10 cellular contexts compared by ENCODE assay signal in genomic region chr1:39258925-39259244, GRCh38. TPM values are rescaled to one million over a fixed set of nuclear protein-coding genes. Genes with fewer than 3 reads are reported as not detected.
DNase-seq lines count a peak whose midpoint lies in the region; ATAC-seq, FAIRE-seq and TF ChIP-seq lines count a peak whose summit lies in the region.
"Had no signal": no experiment of that assay in that cellular context is flagged by ENCODE, and none has a peak within 500 bp of the region (broad histone marks: within the 10 kb centered on the region; RNA-seq: fewer than 3 reads in every experiment).

No MANE protein-coding gene starts in this region.

- H2BK5ac ChIP-seq in H1 (ENCODE audit: low read depth, low read length), result peak overlapping the region; percentile 79

- H2AK5ac ChIP-seq in H1 (ENCODE audit: low read depth, low read length), result no peak overlapping the region

- H4K8ac ChIP-seq in H1 (ENCODE audit: extremely low read depth, insufficient read depth, low read length), result no peak overlapping the region

- H3K14ac ChIP-seq in H1 (ENCODE audit: insufficient read length), result no peak overlapping the region

- H3K23ac ChIP-seq in H1 (ENCODE audit: insufficient read length), result no peak overlapping the region

- POLR2A ChIA-PET in OCI-LY7 (lab: Charles Lee) (interaction anchor here (1.1 to 2.0 kb wide), 4 partner anchors 39 to 67 kb away, joined by 3 to 15 read pairs (median 4); partner anchors contain the start of gene MACF1), H1 (lab: Charles Lee; ENCODE audit: partially characterized antibody) (interaction anchor here (0.8 to 1.4 kb wide), 7 partner anchors 9 to 268 kb away, joined by 3 to 9 read pairs (median 4); no protein-coding TSS in a partner anchor)

- no TSS peak for BruUV-seq in Calu3 (replicated peaks; lab: Mats Ljungman, UMichigan)
- BruUV-seq in OCI-LY7 (replicated peaks; lab: Mats Ljungman, UMichigan), result no TSS peak

- H3K4me3 Mint-ChIP-seq in Calu3 (ENCODE audit: low read depth, unreplicated experiment), result no peak overlapping the region

- H3K27me3 ChIP-seq in H1 (replicated peaks in 1 of 4; ENCODE audit: control insufficient read depth in 3 of 4, extremely low read depth in 1 of 4, insufficient read depth in 3 of 4, low read length in 3 of 4) (no peaks in the 10 kb centered on the region), smooth muscle cell (ENCODE audit: low read depth) (no peaks in the 10 kb centered on the region)

- no peak overlapping the region for H2BK120ac ChIP-seq in H1 (replicated peaks; ENCODE audit: low read depth, low read length)

- no peaks in the 10 kb centered on the region; the same call in 1 of the 2 replicates for H3K79me1 ChIP-seq in H1 (ENCODE audit: low read depth, low read length)

- CTCF ChIA-PET in Calu3 (lab: Charles Lee) (interaction anchor here (0.7 to 4.8 kb wide), 11 partner anchors 20 to 166 kb away, joined by 3 to 51 read pairs (median 4); no protein-coding TSS in a partner anchor), OCI-LY7 (lab: Charles Lee; ENCODE audit: unreplicated experiment) (interaction anchor here (1.4 to 1.8 kb wide), 5 partner anchors 32 to 160 kb away, joined by 3 to 26 read pairs (median 6); no protein-coding TSS in a partner anchor), H1 (lab: Charles Lee; ENCODE audit: partially characterized antibody) (interaction anchor here (0.6 to 9.3 kb wide), 45 partner anchors 9 to 1728 kb away, joined by 3 to 157 read pairs (median 6); partner anchors contain the start of gene MACF1)

- H3K36me3 ChIP-seq in OCI-LY7 (ENCODE audit: insufficient read depth, low read length), result peaks cover 93% of the 10 kb centered on the region
- H3K36me3 ChIP-seq in H1 (ENCODE audit: control insufficient read depth in 2 of 4, insufficient read depth in 4 of 4, low read length in 3 of 4), result peaks cover 2 to 24% (median 11%) of the 10 kb centered on the region in 4 experiments; a peak in 6 of 8 replicates
- peaks cover 6% of the 10 kb centered on the region for H3K36me3 ChIP-seq in smooth muscle cell (ENCODE audit: low read depth)

- H3K9ac ChIP-seq in H1 (replicated peaks in 1 of 4; ENCODE audit: extremely low read depth in 1 of 4, low read depth in 3 of 4, low read length in 3 of 4) (no peak overlapping the region), smooth muscle cell (ENCODE audit: low read depth) (no peak overlapping the region)
- H3K9ac ChIP-seq: SK-N-SH had no signal

- H4K91ac ChIP-seq in H1 (replicated peaks; ENCODE audit: insufficient read length, low read length), result no peak overlapping the region

- TF ChIP-seq POLR2A in H1 (IDR thresholded peaks at IDR 0.05; ENCODE audit: control extremely low read depth in 1 of 2, low read depth in 2 of 2, low read length in 2 of 2), result no peak

- no peak for FAIRE-seq in H1 (lab: Jason Lieb, UNC)

- peak overlapping the region; percentile 82 for H3K4ac ChIP-seq in H1 (replicated peaks; ENCODE audit: insufficient read length, low read depth, low read length)

- ATAC-seq in SK-N-SH treated with all-trans-retinoic acid at 6 μM for 48 hours, result no peak; the same call in 2 of the 3 replicates
- ATAC-seq in GM21529 (IDR thresholded peaks at IDR 0.05; ENCODE audit: unreplicated experiment), result no peak

- no peak overlapping the region for H3K27ac Mint-ChIP-seq in Calu3 (ENCODE audit: unreplicated experiment)

- no peak overlapping the region for H2AFZ ChIP-seq in OCI-LY7 (ENCODE audit: low read length)
- no peak overlapping the region for H2AFZ ChIP-seq in H1 (ENCODE audit: low read length)
- no peak overlapping the region for H2AFZ ChIP-seq in smooth muscle cell (ENCODE audit: low read depth)

- no peaks in the 10 kb centered on the region for H3K27me3 Mint-ChIP-seq in Calu3 (ENCODE audit: unreplicated experiment)

- H3K23me2 ChIP-seq in H1 (ENCODE audit: low read depth, low read length), result no peaks in the 10 kb centered on the region

- no peaks in the 10 kb centered on the region for H3K9me2 ChIP-seq in OCI-LY7 (ENCODE audit: insufficient read depth, low read length)
- H3K9me2 ChIP-seq: SK-N-SH had no signal

- H3K56ac ChIP-seq in H1 (replicated peaks; ENCODE audit: insufficient read length, low read depth, low read length), result no peak overlapping the region

- no peaks in the 10 kb centered on the region for H4K20me1 ChIP-seq in OCI-LY7 (ENCODE audit: insufficient read depth, low read length)
- H4K20me1 ChIP-seq in H1 (replicated peaks in 1 of 2; ENCODE audit: control insufficient read depth in 1 of 2, insufficient read depth in 2 of 2, low read length in 2 of 2), result peaks cover 0 to 3% of the 10 kb centered on the region in 2 experiments
- peaks cover 66% of the 10 kb centered on the region for H4K20me1 ChIP-seq in smooth muscle cell (ENCODE audit: low read depth)

- 0 out of 2 replicates have a peak overlapping the region, but pooled peaks have one; percentile 64 for H2BK12ac ChIP-seq in H1 (ENCODE audit: low read depth, low read length)

- no peak overlapping the region for H4K5ac ChIP-seq in H1 (ENCODE audit: insufficient read length, low read depth, low read length)

- TF ChIP-seq RAD21 in H1 (IDR thresholded peaks at IDR 0.05 in 1 of 2, conservative IDR thresholded peaks at IDR 0.05 in 1 of 2; ENCODE audit: low read depth in 2 of 2, low read length in 2 of 2), result no peak

- TF ChIP-seq EP300 in H1 (IDR thresholded peaks at IDR 0.05; ENCODE audit: borderline replicate concordance in 1 of 2, low read depth in 2 of 2, low read length in 2 of 2), result no peak

- no peaks in the 10 kb centered on the region for H3K4me1 Mint-ChIP-seq in Calu3 (ENCODE audit: low read depth, unreplicated experiment)

- H3F3A ChIP-seq in smooth muscle cell (ENCODE audit: low read depth), result peaks cover 3% of the 10 kb centered on the region

- no peaks in the 10 kb centered on the region for H3K9me3 ChIP-seq in OCI-LY7 (ENCODE audit: low read length)
- no peaks in the 10 kb centered on the region for H3K9me3 ChIP-seq in H1 (ENCODE audit: insufficient read depth in 2 of 2, low read depth in 1 of 2, low read length in 1 of 2)
- H3K9me3 ChIP-seq in smooth muscle cell (replicated peaks; ENCODE audit: low read depth), result no peaks in the 10 kb centered on the region
- H3K9me3 ChIP-seq: SK-N-SH had no signal

- H3K4me2 ChIP-seq in OCI-LY7 (ENCODE audit: low read length), result no peak overlapping the region
- H3K4me2 ChIP-seq in H1 (ENCODE audit: insufficient read depth in 1 of 2, low read depth in 2 of 2, low read length in 2 of 2), result no peak overlapping the region
- no peak overlapping the region for H3K4me2 ChIP-seq in smooth muscle cell
- H3K4me2 ChIP-seq: SK-N-SH had no signal

- no peaks in the 10 kb centered on the region for H3K9me3 Mint-ChIP-seq in Calu3 (ENCODE audit: low read depth, unreplicated experiment)

- H3K18ac ChIP-seq in H1 (ENCODE audit: extremely low read depth, low read length), result peak overlapping the region; percentile 72; the same call in 1 of the 2 replicates

- intact Hi-C loops in Calu3 (cut with micrococcal nuclease; ENCODE audit: unreplicated experiment) (loop anchor here (1.0 to 2.0 kb wide), 4 partner anchors 66 to 161 kb away; no protein-coding TSS in a partner anchor), OCI-LY7 (cut with micrococcal nuclease; ENCODE audit: unreplicated experiment) (loop anchor here (1.0 to 2.0 kb wide), 2 partner anchors 67 to 156 kb away; no protein-coding TSS in a partner anchor)

- H3K4me3 ChIP-seq in OCI-LY7 (ENCODE audit: low read depth, low read length, poor library complexity, severe bottlenecking), result no peak overlapping the region
- H3K4me3 ChIP-seq in H1 (ENCODE audit: extremely low read depth in 1 of 4, insufficient read depth in 2 of 4, low read depth in 3 of 4, low read length in 4 of 4), result no peak overlapping the region
- H3K4me3 ChIP-seq in smooth muscle cell, result no peak overlapping the region

- peaks cover 25% of the 10 kb centered on the region; the same call in 1 of the 2 replicates for H3K79me2 ChIP-seq in OCI-LY7 (ENCODE audit: insufficient read depth, low read depth, low read length)
- peaks cover 0 to 41% of the 10 kb centered on the region in 2 experiments; a peak in 2 of 4 replicates for H3K79me2 ChIP-seq in H1 (ENCODE audit: control insufficient read depth in 1 of 2, insufficient read depth in 2 of 2, low read length in 2 of 2)
- peaks cover 65% of the 10 kb centered on the region for H3K79me2 ChIP-seq in smooth muscle cell (ENCODE audit: low read depth)

- DNase-seq in Calu3 (no peak), OCI-LY7 (ENCODE audit: low spot score) (no peak), H1 (ENCODE audit: low read depth in 1 of 2, low spot score in 2 of 2) (no peak), smooth muscle cell (lab: John Stamatoyannopoulos, UW; ENCODE audit: unreplicated experiment) (no peak), cortex of kidney (lab: John Stamatoyannopoulos, UW) (no peak), NCI-H524 (lab: John Stamatoyannopoulos, UW) (no peak)
- DNase-seq: GOT3 had no signal

- no peak overlapping the region for H2BK20ac ChIP-seq in H1 (ENCODE audit: low read length)

- no peaks in the 10 kb centered on the region for H3K36me3 Mint-ChIP-seq in Calu3 (ENCODE audit: insufficient read depth, unreplicated experiment)

- H3K4me1 ChIP-seq in OCI-LY7 (ENCODE audit: insufficient read depth, low read length, poor library complexity, severe bottlenecking), result peaks cover 29% of the 10 kb centered on the region
- H3K4me1 ChIP-seq in H1 (replicated peaks in 1 of 4; ENCODE audit: control insufficient read depth in 3 of 4, insufficient read depth in 4 of 4, low read length in 3 of 4), result peaks cover 0 to 2% (median 0%) of the 10 kb centered on the region in 4 experiments; a peak in 1 of 7 replicates
- H3K4me1 ChIP-seq in smooth muscle cell (ENCODE audit: low read depth), result no peaks in the 10 kb centered on the region

- H2BK15ac ChIP-seq in H1 (ENCODE audit: low read length), result no peak overlapping the region

- no peak overlapping the region for H3K27ac ChIP-seq in OCI-LY7 (ENCODE audit: low read depth, low read length, poor library complexity, severe bottlenecking)
- no peak overlapping the region for H3K27ac ChIP-seq in H1 (ENCODE audit: low read depth, low read length)
- peak overlapping the region; percentile 3 for H3K27ac ChIP-seq in smooth muscle cell (ENCODE audit: low read depth)

- TF ChIP-seq CTCF in Calu3 (IDR thresholded peaks at IDR 0.05; ENCODE audit: unreplicated experiment) (peak; percentile 3), OCI-LY7 (conservative IDR thresholded peaks at IDR 0.05; ENCODE audit: low read length) (peak; percentile 51; the same call in 1 of the 2 replicates), H1 (IDR thresholded peaks at IDR 0.05; ENCODE audit: control extremely low read depth in 1 of 3, insufficient read depth in 1 of 3, low read depth in 1 of 3, low read length in 3 of 3) (no peak), smooth muscle cell (IDR thresholded peaks at IDR 0.05; ENCODE audit: borderline replicate concordance, insufficient read depth, poor library complexity, severe bottlenecking) (no peak)

RNA-seq across cellular contexts. Expression of gene MACF1, which starts 54.4 kb away (rescaled TPM):
- total RNA-seq in Calu3 (2022) (701 and 705 TPM in 2 replicates), OCI-LY7 (2022) (220 and 236 TPM in 2 replicates), smooth muscle cell (186 and 195 TPM in 2 replicates)
- total RNA-seq in OCI-LY7 (2014; rRNA removed; shearing (Covaris generic)), result 211 and 235 TPM in 2 replicates
- 261 and 285 TPM in 2 replicates for total RNA-seq in H1 (2021; fragmentation: NEBNext Ultra II Directional; extraction: Animal tissue kit (Norgen Biotek cat#: 25700))
- polyA plus RNA-seq in H1 (2011; rRNA removed) (57.6 and 59.8 TPM in 2 replicates), smooth muscle cell (36.9 and 71.9 TPM in 2 replicates)
- polyA plus RNA-seq in H1 (2011; cell fraction: cytosol; rRNA removed), result 58.6 TPM
- polyA plus RNA-seq in H1 (2011; cell fraction: nucleus; rRNA removed), result 249 TPM
- 118 to 148 TPM (median 133 TPM) in 4 replicates for polyA plus RNA-seq in H1 (2012, experiment 1 of 2)
- 7.3 TPM for polyA plus RNA-seq in H1 (2012, experiment 2 of 2)
- 141 TPM for polyA plus RNA-seq in H1 (2013, experiment 1 of 2)
- polyA plus RNA-seq in H1 (2013, experiment 2 of 2), result 133 TPM
- polyA minus RNA-seq in H1 (2011; rRNA and poly(A)+ RNA removed), result 265 and 314 TPM in 2 replicates
- polyA minus RNA-seq in H1 (2011; cell fraction: cytosol; rRNA and poly(A)+ RNA removed), result 150 TPM
- 618 TPM for polyA minus RNA-seq in H1 (2011; cell fraction: nucleus; rRNA and poly(A)+ RNA removed)

Comparison
In these comparisons a context has a peak if more than half of its experiments do, and no peak if none do; other contexts are left out.
1. CTCF ChIP-seq: peak in Calu3 (single experiment) and OCI-LY7 (single experiment); none in H1 (0 of 3) and smooth muscle cell (single experiment).